In genomic region chr2:176879596-176879995, GRCh38 we compare ENCODE assay signal across 1 cellular context.
TF ChIP-seq lines count a peak whose summit lies in the region.

No MANE protein-coding gene starts in this region.

TF ChIP-seq in GM23338, 12 proteins besides CTCF, POLR2A, EP300 and RAD21 (continued from another document):
- no peak for TF ChIP-seq ETS1 (IDR thresholded peaks at IDR 0.05)
